Comparison of ENCODE assay signal across 23 cellular contexts in the genomic region with DNA sequence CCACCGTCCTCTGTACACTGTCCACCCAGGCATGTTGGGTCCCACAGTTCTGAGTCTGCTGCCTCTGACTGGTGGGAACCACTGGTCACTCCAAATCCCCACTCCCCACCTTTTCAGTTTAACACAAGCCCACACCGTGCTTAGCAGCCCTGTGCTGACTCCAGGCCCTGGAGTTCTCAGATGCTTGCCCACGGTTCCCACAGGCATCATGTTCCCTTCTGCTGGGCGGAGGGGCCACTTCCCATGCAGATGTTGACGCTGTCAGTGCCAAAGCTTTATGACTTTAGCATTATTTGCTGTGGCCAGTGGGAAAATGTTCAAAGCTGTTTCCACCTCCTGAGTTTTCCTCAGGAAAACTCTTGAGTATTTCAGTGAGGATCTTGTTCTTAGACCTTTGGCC.
"Had no signal": no experiment of that assay in that cellular context is flagged by ENCODE, and none has a peak within 500 bp of the region (broad histone marks: within the 10 kb centered on the region; RNA-seq: fewer than 3 reads in every experiment).

No MANE protein-coding gene starts in this region.

- H3K4me3 ChIP-seq: ascending aorta, body of pancreas, Peyer's patch, SJCRH30 had no signal

- H3K36me3 ChIP-seq: ascending aorta, Peyer's patch, WERI-Rb-1 had no signal

- H3K27ac ChIP-seq: ascending aorta, body of pancreas, KMS-11, Peyer's patch, RWPE1, SJCRH30, WERI-Rb-1 had no signal

- DNase-seq: activated CD4-positive, alpha-beta T cell treated with anti-CD3 and anti-CD28 coated beads for 36 hours; activated CD8-positive, alpha-beta memory T cell treated with anti-CD3 and anti-CD28 coated beads, Interleukin-2, amount 50 U/mL, for 48 hours; activated CD8-positive, alpha-beta T cell treated with anti-CD3 and anti-CD28 coated beads for 36 hours; activated naive CD4-positive, alpha-beta T cell treated with anti-CD3 and anti-CD28 coated beads, Interleukin-2, amount 50 U/mL, for 16 hours; activated T-cell treated with anti-CD3 and anti-CD28 coated beads, Interleukin-2, amount 50 U/mL, for 1 hour; amniotic stem cell; body of pancreas; NCI-H1092 treated with DMSO at 0.1 percent for 48 hours; NCI-H1417 treated with DMSO at 0.1 percent for 48 hours; NCI-H1694 treated with DMSO at 0.1 percent for 48 hours; NCI-H2081 treated with DMSO at 0.1 percent for 48 hours; NCI-H446; NCI-H526; NCI-H82; Peyer's patch; Right ventricle myocardium superior; SJCRH30; SK-N-SH; T-helper 1 cell; WERI-Rb-1 had no signal

- H3K27ac Mint-ChIP-seq: activated CD4-positive, alpha-beta T cell treated with anti-CD3 and anti-CD28 coated beads for 36 hours; activated CD8-positive, alpha-beta T cell treated with anti-CD3 and anti-CD28 coated beads for 36 hours had no signal

- ATAC-seq: activated CD4-positive, alpha-beta T cell treated with anti-CD3 and anti-CD28 coated beads for 36 hours; activated CD8-positive, alpha-beta T cell treated with anti-CD3 and anti-CD28 coated beads for 36 hours; body of pancreas had no signal

- H3K9ac ChIP-seq: KMS-11, SK-N-SH had no signal

- H3K4me3 Mint-ChIP-seq: activated CD4-positive, alpha-beta T cell treated with anti-CD3 and anti-CD28 coated beads for 36 hours; activated CD8-positive, alpha-beta T cell treated with anti-CD3 and anti-CD28 coated beads for 36 hours had no signal

- H3K4me1 ChIP-seq: ascending aorta, Peyer's patch had no signal

- H3K9me3 Mint-ChIP-seq: activated CD8-positive, alpha-beta T cell treated with anti-CD3 and anti-CD28 coated beads for 36 hours had no signal

- H3K4me1 Mint-ChIP-seq: activated CD4-positive, alpha-beta T cell treated with anti-CD3 and anti-CD28 coated beads for 36 hours had no signal

- H3K9me3 ChIP-seq: ascending aorta, body of pancreas, Peyer's patch, SJCRH30, SK-N-SH had no signal

- H3K27me3 ChIP-seq: ascending aorta, body of pancreas, Peyer's patch, SJCRH30 had no signal

- H3K27me3 Mint-ChIP-seq: activated CD8-positive, alpha-beta T cell treated with anti-CD3 and anti-CD28 coated beads for 36 hours had no signal

- H3K4me2 ChIP-seq: KMS-11, SK-N-SH had no signal
